ENCODE assay signal across 15 cellular contexts in genomic region chr17:75064867-75065561, GRCh38. TPM values are rescaled to one million over a fixed set of nuclear protein-coding genes. Genes with fewer than 3 reads are reported as not detected.
DNase-seq lines count a peak whose midpoint lies in the region; ATAC-seq and TF ChIP-seq lines count a peak whose summit lies in the region.
"Had no signal": no experiment of that assay in that cellular context is flagged by ENCODE, and none has a peak within 500 bp of the region (broad histone marks: within the 10 kb centered on the region; RNA-seq: fewer than 3 reads in every experiment).

No MANE protein-coding gene starts in this region.

- H4K8ac ChIP-seq in mesendoderm (ENCODE audit: low read depth, low read length) = no peak overlapping the region

- peak overlapping the region; percentile 81 for H3K27ac Mint-ChIP-seq in activated naive CD8-positive, alpha-beta T cell treated with anti-CD3 and anti-CD28 coated beads for 36 hours

- no peak overlapping the region for H3K18ac ChIP-seq in mesendoderm (ENCODE audit: low read length)

- H3K4me1 ChIP-seq in mesendoderm (ENCODE audit: control insufficient read depth, low read depth, low read length) = no peaks in the 10 kb centered on the region
- H3K4me1 ChIP-seq: foreskin keratinocyte, HAP-1 had no signal

- H2BK5ac ChIP-seq in mesendoderm (ENCODE audit: low read length) = no peak overlapping the region

- no peak overlapping the region for H2BK15ac ChIP-seq in mesendoderm (replicated peaks; ENCODE audit: low read depth)

- no peak overlapping the region for H4K5ac ChIP-seq in mesendoderm (ENCODE audit: low read length)

- peaks cover 3% of the 10 kb centered on the region for H3K79me1 ChIP-seq in mesendoderm (ENCODE audit: low read length)

- H3K4me2 ChIP-seq in mesendoderm (ENCODE audit: low read length) = no peak overlapping the region

- no peaks in the 10 kb centered on the region for H3K27me3 ChIP-seq in mesendoderm (ENCODE audit: insufficient read depth, low read length, poor library complexity)
- H3K27me3 ChIP-seq: foreskin keratinocyte, left lung, ovary, suprapubic skin had no signal

- no peaks in the 10 kb centered on the region for H3K79me2 ChIP-seq in mesendoderm (ENCODE audit: control insufficient read depth, insufficient read depth, low read length)

- no peak overlapping the region for H3K9ac ChIP-seq in mesendoderm (ENCODE audit: low read length)

- peaks cover 34% of the 10 kb centered on the region for H3K4me1 Mint-ChIP-seq in activated naive CD8-positive, alpha-beta T cell treated with anti-CD3 and anti-CD28 coated beads for 36 hours

- no peaks in the 10 kb centered on the region for H3K27me3 Mint-ChIP-seq in activated naive CD8-positive, alpha-beta T cell treated with anti-CD3 and anti-CD28 coated beads for 36 hours

- ATAC-seq in GM21390 (IDR thresholded peaks at IDR 0.05; ENCODE audit: unreplicated experiment) (no peak), omental fat pad (ENCODE audit: low FRiP score) (no peak)
- ATAC-seq: foreskin keratinocyte, left lung had no signal

- in situ Hi-C loops in GM13976 (cut with MboI; ENCODE audit: low sequenced_read_pairs, unreplicated experiment) = no loop called here

- TF ChIP-seq CTCF in GM13976 (IDR thresholded peaks at IDR 0.05; ENCODE audit: borderline replicate concordance, control extremely low read depth, extremely low read depth, insufficient read depth, missing control alignments) (no peak), omental fat pad (IDR thresholded peaks at IDR 0.05) (no peak)

- H2AK5ac ChIP-seq in mesendoderm (ENCODE audit: low read length) = no peak overlapping the region

- H3K56ac ChIP-seq in mesendoderm (ENCODE audit: low read length) = no peak overlapping the region

- no peak overlapping the region for H2BK120ac ChIP-seq in mesendoderm (ENCODE audit: low read depth, low read length)

- DNase-seq in GM13976 (ENCODE audit: low spot score) = peak; percentile 27
- DNase-seq in activated naive CD8-positive, alpha-beta T cell treated with anti-CD3 and anti-CD28 coated beads for 36 hours = no peak
- peak; percentile 61 for DNase-seq in mesendoderm
- no peak for DNase-seq in NCI-H1105 treated with DMSO at 0.1 percent for 48 hours (lab: John Stamatoyannopoulos, UW)
- DNase-seq in omental fat pad (ENCODE audit: low spot score) = no peak
- DNase-seq: activated naive CD4-positive, alpha-beta T cell; foreskin keratinocyte; left lung; NCI-H345; ovary; stimulated activated CD4-positive, alpha-beta T cell treated with anti-CD3 and anti-CD28 coated beads, Interleukin-2, amount 100 ng/mL, for 24 hours had no signal

- no peak overlapping the region for H3K4me3 ChIP-seq in mesendoderm (ENCODE audit: low read length)
- H3K4me3 ChIP-seq: HAP-1, left lung, ovary, suprapubic skin had no signal

- TF ChIP-seq RAD21 in Ishikawa (IDR thresholded peaks at IDR 0.05; ENCODE audit: low read depth) = peak; percentile 21; the same call in 1 of the 2 replicates

- H3K23ac ChIP-seq in mesendoderm (ENCODE audit: low read length) = no peak overlapping the region

- peaks cover 29% of the 10 kb centered on the region for H3K36me3 ChIP-seq in mesendoderm (ENCODE audit: control insufficient read depth, insufficient read depth, low read length)
- H3K36me3 ChIP-seq: ovary had no signal

- H3K27ac ChIP-seq in mesendoderm (ENCODE audit: low read depth, low read length) = no peak overlapping the region
- H3K27ac ChIP-seq: foreskin keratinocyte, left lung, ovary, suprapubic skin had no signal

- TF ChIP-seq EP300 in Ishikawa (IDR thresholded peaks at IDR 0.05; ENCODE audit: borderline replicate concordance) = no peak

- peaks cover 2% of the 10 kb centered on the region for H3K36me3 Mint-ChIP-seq in activated naive CD8-positive, alpha-beta T cell treated with anti-CD3 and anti-CD28 coated beads for 36 hours

- no CpG with 5 or more reads among the region's 18 CpGs for WGBS in mesendoderm (ENCODE audit: extremely low coverage, insufficient coverage, low lambda C conversion rate)

- H3K4me3 Mint-ChIP-seq in activated naive CD8-positive, alpha-beta T cell treated with anti-CD3 and anti-CD28 coated beads for 36 hours = peak overlapping the region; percentile 46

- no peak overlapping the region for H3K4ac ChIP-seq in mesendoderm (ENCODE audit: low read depth, low read length)

- no peaks in the 10 kb centered on the region for H3K9me3 Mint-ChIP-seq in activated naive CD8-positive, alpha-beta T cell treated with anti-CD3 and anti-CD28 coated beads for 36 hours

TF ChIP-seq in Ishikawa, 13 proteins besides CTCF, POLR2A, EP300 and RAD21:
- no peak for TF ChIP-seq NFIC (IDR thresholded peaks at IDR 0.05)
- TF ChIP-seq, protein P1, sequence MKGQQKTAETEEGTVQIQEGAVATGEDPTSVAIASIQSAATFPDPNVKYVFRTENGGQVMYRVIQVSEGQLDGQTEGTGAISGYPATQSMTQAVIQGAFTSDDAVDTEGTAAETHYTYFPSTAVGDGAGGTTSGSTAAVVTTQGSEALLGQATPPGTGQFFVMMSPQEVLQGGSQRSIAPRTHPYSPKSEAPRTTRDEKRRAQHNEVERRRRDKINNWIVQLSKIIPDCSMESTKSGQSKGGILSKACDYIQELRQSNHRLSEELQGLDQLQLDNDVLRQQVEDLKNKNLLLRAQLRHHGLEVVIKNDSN (IDR thresholded peaks at IDR 0.05) = no peak
- TF ChIP-seq EGR1 (IDR thresholded peaks at IDR 0.05) = no peak
- TF ChIP-seq TAF1 (IDR thresholded peaks at IDR 0.05; ENCODE audit: low read depth) = no peak
- no peak for TF ChIP-seq TEAD4 (IDR thresholded peaks at IDR 0.05)
- no peak for TF ChIP-seq ZBTB7A (IDR thresholded peaks at IDR 0.05; ENCODE audit: low read depth)
- TF ChIP-seq YY1 (IDR thresholded peaks at IDR 0.05; ENCODE audit: low read depth) = no peak
- no peak for TF ChIP-seq CREB1 (IDR thresholded peaks at IDR 0.05; ENCODE audit: low read depth)
- no peak for TF ChIP-seq CEBPB (IDR thresholded peaks at IDR 0.05)
- no peak for TF ChIP-seq TCF12 (IDR thresholded peaks at IDR 0.05; ENCODE audit: low read depth)
- TF ChIP-seq, protein P2, sequence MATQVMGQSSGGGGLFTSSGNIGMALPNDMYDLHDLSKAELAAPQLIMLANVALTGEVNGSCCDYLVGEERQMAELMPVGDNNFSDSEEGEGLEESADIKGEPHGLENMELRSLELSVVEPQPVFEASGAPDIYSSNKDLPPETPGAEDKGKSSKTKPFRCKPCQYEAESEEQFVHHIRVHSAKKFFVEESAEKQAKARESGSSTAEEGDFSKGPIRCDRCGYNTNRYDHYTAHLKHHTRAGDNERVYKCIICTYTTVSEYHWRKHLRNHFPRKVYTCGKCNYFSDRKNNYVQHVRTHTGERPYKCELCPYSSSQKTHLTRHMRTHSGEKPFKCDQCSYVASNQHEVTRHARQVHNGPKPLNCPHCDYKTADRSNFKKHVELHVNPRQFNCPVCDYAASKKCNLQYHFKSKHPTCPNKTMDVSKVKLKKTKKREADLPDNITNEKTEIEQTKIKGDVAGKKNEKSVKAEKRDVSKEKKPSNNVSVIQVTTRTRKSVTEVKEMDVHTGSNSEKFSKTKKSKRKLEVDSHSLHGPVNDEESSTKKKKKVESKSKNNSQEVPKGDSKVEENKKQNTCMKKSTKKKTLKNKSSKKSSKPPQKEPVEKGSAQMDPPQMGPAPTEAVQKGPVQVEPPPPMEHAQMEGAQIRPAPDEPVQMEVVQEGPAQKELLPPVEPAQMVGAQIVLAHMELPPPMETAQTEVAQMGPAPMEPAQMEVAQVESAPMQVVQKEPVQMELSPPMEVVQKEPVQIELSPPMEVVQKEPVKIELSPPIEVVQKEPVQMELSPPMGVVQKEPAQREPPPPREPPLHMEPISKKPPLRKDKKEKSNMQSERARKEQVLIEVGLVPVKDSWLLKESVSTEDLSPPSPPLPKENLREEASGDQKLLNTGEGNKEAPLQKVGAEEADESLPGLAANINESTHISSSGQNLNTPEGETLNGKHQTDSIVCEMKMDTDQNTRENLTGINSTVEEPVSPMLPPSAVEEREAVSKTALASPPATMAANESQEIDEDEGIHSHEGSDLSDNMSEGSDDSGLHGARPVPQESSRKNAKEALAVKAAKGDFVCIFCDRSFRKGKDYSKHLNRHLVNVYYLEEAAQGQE (IDR thresholded peaks at IDR 0.05; ENCODE audit: low read depth) = no peak
- TF ChIP-seq MAX (IDR thresholded peaks at IDR 0.05) = no peak
- TF ChIP-seq FOXM1 (IDR thresholded peaks at IDR 0.05; ENCODE audit: borderline replicate concordance, low read depth) = no peak

RNA-seq across cellular contexts. Expression of gene KCTD2, which starts 18.0 kb away (rescaled TPM):
- total RNA-seq in activated naive CD8-positive, alpha-beta T cell treated with anti-CD3 and anti-CD28 coated beads for 36 hours = 10 to 100 TPM; 14.1 to 14.7 TPM
- 39.4 TPM for polyA plus RNA-seq in mesendoderm (2013, experiment 1 of 2)
- polyA plus RNA-seq in mesendoderm (2013, experiment 2 of 2) = 37.9 TPM
- total RNA-seq in omental fat pad = 10 to 100 TPM; 23.6 to 46.1 (median 34.6) TPM

RNA-seq across cellular contexts. Expression of gene ATP5PD, which starts 18.2 kb away (rescaled TPM):
- 100 to 1,000 TPM; 185 to 189 TPM for total RNA-seq in activated naive CD8-positive, alpha-beta T cell treated with anti-CD3 and anti-CD28 coated beads for 36 hours
- 592 TPM for polyA plus RNA-seq in mesendoderm (2013, experiment 1 of 2)
- 600 TPM for polyA plus RNA-seq in mesendoderm (2013, experiment 2 of 2)
- 100 to 1,000 TPM; 159 to 394 (median 233) TPM for total RNA-seq in omental fat pad

RNA-seq across cellular contexts. Expression of gene SLC16A5, which starts 22.7 kb away (rescaled TPM):
- total RNA-seq in activated naive CD8-positive, alpha-beta T cell treated with anti-CD3 and anti-CD28 coated beads for 36 hours = 1 to 10 TPM; 2.1 TPM
- polyA plus RNA-seq in mesendoderm (2013, experiment 1 of 2) = 14.5 TPM
- polyA plus RNA-seq in mesendoderm (2013, experiment 2 of 2) = 13.3 TPM
- 10 to 100 TPM; 12.0 to 22.7 (median 16.4) TPM for total RNA-seq in omental fat pad

RNA-seq across cellular contexts. Expression of gene ARMC7, which starts 44.8 kb away (rescaled TPM):
- total RNA-seq in activated naive CD8-positive, alpha-beta T cell treated with anti-CD3 and anti-CD28 coated beads for 36 hours = 1 to 10 TPM; 6.5 to 6.6 TPM
- polyA plus RNA-seq in mesendoderm (2013, experiment 1 of 2) = 14.7 TPM
- 14.5 TPM for polyA plus RNA-seq in mesendoderm (2013, experiment 2 of 2)
- 1 to 10 TPM; 3.1 to 7.7 (median 4.9) TPM for total RNA-seq in omental fat pad

RNA-seq across cellular contexts. Expression of gene MRPL58, which starts 52.5 kb away (rescaled TPM):
- 10 to 100 TPM; 64.4 to 69.0 TPM for total RNA-seq in activated naive CD8-positive, alpha-beta T cell treated with anti-CD3 and anti-CD28 coated beads for 36 hours
- polyA plus RNA-seq in mesendoderm (2013, experiment 1 of 2) = 51.3 TPM
- polyA plus RNA-seq in mesendoderm (2013, experiment 2 of 2) = 51.7 TPM
- 10 to 100 TPM; 28.0 to 48.5 (median 42.6) TPM for total RNA-seq in omental fat pad

Comparison
In these comparisons a context has a peak if more than half of its experiments do, and no peak if none do; other contexts are left out.
1. DNase-seq: peak in GM13976 (single experiment) and mesendoderm (single experiment); none in activated naive CD8-positive, alpha-beta T cell treated with anti-CD3 and anti-CD28 coated beads for 36 hours (single experiment), NCI-H1105 treated with DMSO at 0.1 percent for 48 hours (single experiment) and omental fat pad (single experiment).
2. RNA of gene SLC16A5, which starts 22.7 kb away (total RNA-seq): 12.0 to 22.7 TPM in omental fat pad; 2.1 TPM in activated naive CD8-positive, alpha-beta T cell treated with anti-CD3 and anti-CD28 coated beads for 36 hours; every median in the first group is over 4 times any median in the second.